ENCODE assay signal across 31 cellular contexts in genomic region chr3:61227799-61228198, GRCh38.
"Had no signal": no experiment of that assay in that cellular context is flagged by ENCODE, and none has a peak within 500 bp of the region (broad histone marks: within the 10 kb centered on the region; RNA-seq: fewer than 3 reads in every experiment).

No MANE protein-coding gene starts in this region.

- DNase-seq: Karpas-422, KBM-7, MM.1S, MV-4-11, NCI-H1092, NCI-H1105, NCI-H1417 treated with DMSO at 0.1 percent for 48 hours, NCI-H1436 treated with DMSO at 0.1 percent for 48 hours, NCI-H1694 treated with DMSO at 0.1 percent for 48 hours, NCI-H187 treated with DMSO at 0.1 percent for 48 hours, NCI-H2029, NCI-H2081, NCI-H2107, NCI-H2171, NCI-H226, NCI-H446 treated with DMSO at 0.1 percent for 48 hours, NCI-H510A, NCI-H524 treated with DMSO at 0.1 percent for 48 hours, NCI-H526 treated with DMSO at 0.1 percent for 48 hours, NCI-H774, PC-9, SIG-M5, T-helper 1 cell had no signal

- H3K4me3 ChIP-seq: PC-9, SJCRH30, SK-N-MC had no signal

- H3K27me3 ChIP-seq: SJCRH30 had no signal

- FAIRE-seq: RCC 7860 had no signal

- H3K27ac ChIP-seq: KMS-11, PC-9, RWPE1, SJCRH30, SK-N-MC had no signal

- H3K9me3 ChIP-seq: SJCRH30 had no signal

- H3K36me3 ChIP-seq: SJCRH30 had no signal

- ATAC-seq: Panc1, Right ventricle myocardium inferior, SK-N-SH treated with all-trans-retinoic acid at 6 μM for 48 hours had no signal
